1 cellular context compared by ENCODE assay signal in genomic region chr1:246064891-246065290, GRCh38.
TF ChIP-seq lines count a peak whose summit lies in the region.

No MANE protein-coding gene starts in this region.

TF ChIP-seq in HepG2, 621 proteins besides CTCF, POLR2A, EP300 and RAD21 (continued from another document):
- no peak for TF ChIP-seq ZHX2 (IDR thresholded peaks at IDR 0.05; ENCODE audit: low read depth)
- TF ChIP-seq ZHX2 (CRISPR knock-in tag; IDR thresholded peaks at IDR 0.05; ENCODE audit: borderline replicate concordance) = no peak
- no peak for TF ChIP-seq PCBP2 (optimal IDR thresholded peaks at IDR 0.05; ENCODE audit: low read depth, low read length, poor library complexity, severe bottlenecking)
- no peak for TF ChIP-seq ZNF510 (CRISPR knock-in tag; IDR thresholded peaks at IDR 0.05; ENCODE audit: low read depth)
- TF ChIP-seq NCOA1 (CRISPR knock-in tag; IDR thresholded peaks at IDR 0.05) = no peak
- no peak for TF ChIP-seq GPBP1L1 (CRISPR knock-in tag; IDR thresholded peaks at IDR 0.05)
- no peak for TF ChIP-seq SP1 (IDR thresholded peaks at IDR 0.05)
- TF ChIP-seq SP1 (CRISPR knock-in tag; IDR thresholded peaks at IDR 0.05) = no peak
